ENCODE assay signal across 8 cellular contexts in the genomic region with DNA sequence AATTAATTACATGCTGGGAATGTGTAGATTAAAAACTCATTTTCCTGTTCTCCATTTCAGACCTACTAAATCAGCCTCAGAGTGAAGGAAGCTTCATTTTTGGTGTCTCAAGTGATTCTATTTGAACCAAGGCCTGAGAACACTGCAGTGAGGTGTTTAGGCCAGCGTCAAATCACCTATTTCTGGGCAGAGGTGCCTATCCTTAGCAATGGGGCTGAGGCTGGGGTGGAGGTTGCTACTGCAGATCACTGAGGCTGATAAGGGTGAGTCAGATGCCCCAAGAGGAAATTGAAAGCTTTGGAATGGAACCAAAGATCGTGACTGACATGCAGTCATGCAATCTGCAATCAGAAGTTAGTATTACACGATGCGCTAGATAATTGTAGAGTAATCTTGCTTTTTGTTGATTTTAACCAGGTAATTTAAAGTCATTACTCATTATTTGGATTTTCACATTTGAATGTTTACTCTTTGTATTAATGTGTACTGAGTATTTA. TPM values are rescaled to one million over a fixed set of nuclear protein-coding genes. Genes with fewer than 3 reads are reported as not detected.
DNase-seq lines count a peak whose midpoint lies in the region; ATAC-seq, FAIRE-seq and TF ChIP-seq lines count a peak whose summit lies in the region.

No MANE protein-coding gene starts in this region.

- no peak overlapping the region for H3K4me3 ChIP-seq in A549

- H3K27me3 Mint-ChIP-seq in activated naive CD8-positive, alpha-beta T cell treated with anti-CD3 and anti-CD28 coated beads, Interleukin-2, amount 10 ng/mL, durations not matched to agents 7 days and 5 days, result peaks cover 15% of the 10 kb centered on the region

- H3K4me1 Mint-ChIP-seq in activated naive CD8-positive, alpha-beta T cell treated with anti-CD3 and anti-CD28 coated beads, Interleukin-2, amount 10 ng/mL, durations not matched to agents 7 days and 5 days, result peaks cover 24% of the 10 kb centered on the region

- peak; percentile 81 to 83 for ATAC-seq in A549
- peak; percentile 73 for ATAC-seq in activated naive CD8-positive, alpha-beta T cell treated with anti-CD3 and anti-CD28 coated beads, Interleukin-2, amount 10 ng/mL, durations not matched to agents 7 days and 5 days (ENCODE audit: low read depth)

- no peaks in the 10 kb centered on the region for H3K9me3 ChIP-seq in A549

- TF ChIP-seq CTCF in A549 (IDR thresholded peaks at IDR 0.05), result no peak

- H3K4me3 Mint-ChIP-seq in activated naive CD8-positive, alpha-beta T cell treated with anti-CD3 and anti-CD28 coated beads, Interleukin-2, amount 10 ng/mL, durations not matched to agents 7 days and 5 days, result peak overlapping the region; percentile 38

- peak; percentile 91 to 92; a peak in 4 of 5 replicates for TF ChIP-seq EP300 in A549 (IDR thresholded peaks at IDR 0.05)

- H3K9me3 Mint-ChIP-seq in activated naive CD8-positive, alpha-beta T cell treated with anti-CD3 and anti-CD28 coated beads, Interleukin-2, amount 10 ng/mL, durations not matched to agents 7 days and 5 days, result peaks cover under 1% of the 10 kb centered on the region

- H3K27ac Mint-ChIP-seq in activated naive CD8-positive, alpha-beta T cell treated with anti-CD3 and anti-CD28 coated beads, Interleukin-2, amount 10 ng/mL, durations not matched to agents 7 days and 5 days, result peak overlapping the region; percentile 18

- H3K4me2 ChIP-seq in A549, result peak overlapping the region; percentile 73

- H3K4me1 ChIP-seq in A549, result peaks cover 69% of the 10 kb centered on the region

- FAIRE-seq in A549 (lab: Jason Lieb, UNC) (peak; percentile 92), HTR-8/SVneo (lab: Jason Lieb, UNC) (no peak), islet of Langerhans (lab: Jason Lieb, UNC) (peak; percentile 45)

- 1% methylated on average over 4 of the region's 4 CpGs for WGBS in A549 (ENCODE audit: missing lambda C conversion rate)

- peaks cover 6% of the 10 kb centered on the region for H3K36me3 Mint-ChIP-seq in activated naive CD8-positive, alpha-beta T cell treated with anti-CD3 and anti-CD28 coated beads, Interleukin-2, amount 10 ng/mL, durations not matched to agents 7 days and 5 days

- DNase-seq in A549 (ENCODE audit: low read depth in 1 of 2, low spot score in 1 of 2) (peak; percentile 93 to 99), HTR-8/SVneo (ENCODE audit: insufficient read length, low spot score) (peak; percentile 67), SKM-1 treated with dmso at 0.1 percent for 144 hours (lab: John Stamatoyannopoulos, UW; ENCODE audit: unreplicated experiment) (peak; percentile 29), NCI-H510A (lab: John Stamatoyannopoulos, UW) (no peak), NCI-H2227 (lab: John Stamatoyannopoulos, UW; ENCODE audit: unreplicated experiment) (no peak)
- peak; percentile 43 for DNase-seq in activated naive CD8-positive, alpha-beta T cell treated with anti-CD3 and anti-CD28 coated beads, Interleukin-2, amount 10 ng/mL, durations not matched to agents 7 days and 5 days
- DNase-seq in stimulated activated CD8-positive, alpha-beta memory T cell treated with anti-CD3 and anti-CD28 coated beads, Interleukin-12 subunit alpha, Interleukin-12 subunit beta, amount 100 ng/mL, for 1 hour (ENCODE audit: low read depth), result peak; percentile 28

- peak overlapping the region; percentile 95 to 98 for H3K27ac ChIP-seq in A549

- TF ChIP-seq RAD21 in A549 (conservative IDR thresholded peaks at IDR 0.05 in 1 of 2, IDR thresholded peaks at IDR 0.05 in 1 of 2), result peak; percentile 23 to 27; a peak in 3 of 5 replicates

- CTCF ChIA-PET in A549 (lab: Yijun Ruan, JAX), result interaction anchor here (0.7 to 10.8 kb wide), 12 partner anchors 12 to 162 kb away, joined by 3 to 155 read pairs (median 4); no protein-coding TSS in a partner anchor

- TF ChIP-seq POLR2A in A549 (IDR thresholded peaks at IDR 0.05; ENCODE audit: low read length), result no peak

- POLR2A ChIA-PET in A549 (lab: Yijun Ruan, JAX), result interaction anchor here (0.6 to 6.5 kb wide), 18 partner anchors 24 to 99 kb away, joined by 3 to 190 read pairs (median 6); partner anchors contain the start of genes EID3 and NFYB
- POLR2A ChIA-PET in activated naive CD8-positive, alpha-beta T cell treated with anti-CD3 and anti-CD28 coated beads, Interleukin-2, amount 10 ng/mL, durations not matched to agents 7 days and 5 days (lab: Charles Lee), result interaction anchor here (1.0 to 4.0 kb wide), 2 partner anchors 68 to 83 kb away, joined by 4 to 27 read pairs; partner anchors contain the start of gene EID3

TF ChIP-seq in A549, 52 proteins besides CTCF, POLR2A, EP300 and RAD21 (continues in another document):
- peak; percentile 55; the same call in 1 of the 2 replicates for TF ChIP-seq RARB (CRISPR knock-in tag; IDR thresholded peaks at IDR 0.05)
- no peak for TF ChIP-seq ESRRA (IDR thresholded peaks at IDR 0.05; ENCODE audit: borderline replicate concordance, low read length)
- TF ChIP-seq HOXA7 (CRISPR knock-in tag; IDR thresholded peaks at IDR 0.05), result 0 out of 2 replicates have a peak, but pooled peaks have one; percentile 33
- peak; percentile 8; the same call in 1 of the 2 replicates for TF ChIP-seq ZNF302 (CRISPR knock-in tag; IDR thresholded peaks at IDR 0.05)
- TF ChIP-seq, protein P1, sequence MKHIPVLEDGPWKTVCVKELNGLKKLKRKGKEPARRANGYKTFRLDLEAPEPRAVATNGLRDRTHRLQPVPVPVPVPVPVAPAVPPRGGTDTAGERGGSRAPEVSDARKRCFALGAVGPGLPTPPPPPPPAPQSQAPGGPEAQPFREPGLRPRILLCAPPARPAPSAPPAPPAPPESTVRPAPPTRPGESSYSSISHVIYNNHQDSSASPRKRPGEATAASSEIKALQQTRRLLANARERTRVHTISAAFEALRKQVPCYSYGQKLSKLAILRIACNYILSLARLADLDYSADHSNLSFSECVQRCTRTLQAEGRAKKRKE (CRISPR knock-in tag; IDR thresholded peaks at IDR 0.05; ENCODE audit: low read depth), result peak; percentile 17; the same call in 1 of the 2 replicates
- no peak for TF ChIP-seq MYC (IDR thresholded peaks at IDR 0.05; ENCODE audit: borderline replicate concordance, low read length)
- peak; percentile 72 for TF ChIP-seq HOXB5 (CRISPR knock-in tag; IDR thresholded peaks at IDR 0.05)
- no peak for TF ChIP-seq SREBF2 (IDR thresholded peaks at IDR 0.05)
- peak; percentile 89 for TF ChIP-seq FOSL2 (IDR thresholded peaks at IDR 0.05)
- TF ChIP-seq FOSL2 (CRISPR knock-in tag; IDR thresholded peaks at IDR 0.05), result peak; percentile 97
- no peak for TF ChIP-seq KDM5A (IDR thresholded peaks at IDR 0.05)
- peak; percentile 99 for TF ChIP-seq GATA3 (IDR thresholded peaks at IDR 0.05; ENCODE audit: borderline replicate concordance)
- TF ChIP-seq POLR2AphosphoS2 (conservative IDR thresholded peaks at IDR 0.05; ENCODE audit: low read length), result no peak
- no peak for TF ChIP-seq PHF8 (IDR thresholded peaks at IDR 0.05; ENCODE audit: borderline replicate concordance, low read depth)
- peak; percentile 71; the same call in 1 of the 3 replicates for TF ChIP-seq BCL3 (IDR thresholded peaks at IDR 0.05)
- no peak for TF ChIP-seq RNF2 (IDR thresholded peaks at IDR 0.05; ENCODE audit: borderline replicate concordance, low read depth)
- no peak for TF ChIP-seq MAZ (IDR thresholded peaks at IDR 0.05; ENCODE audit: borderline replicate concordance, low read depth, low read length)
- no peak for TF ChIP-seq USF2 (IDR thresholded peaks at IDR 0.05)
- 0 out of 2 replicates have a peak, but pooled peaks have one; percentile 52 for TF ChIP-seq HOXB13 (CRISPR knock-in tag; IDR thresholded peaks at IDR 0.05; ENCODE audit: low read depth)
- TF ChIP-seq JUNB (IDR thresholded peaks at IDR 0.05), result peak; percentile 79; the same call in 1 of the 2 replicates
- no peak for TF ChIP-seq CBX8 (IDR thresholded peaks at IDR 0.05)
- TF ChIP-seq, protein P2, sequence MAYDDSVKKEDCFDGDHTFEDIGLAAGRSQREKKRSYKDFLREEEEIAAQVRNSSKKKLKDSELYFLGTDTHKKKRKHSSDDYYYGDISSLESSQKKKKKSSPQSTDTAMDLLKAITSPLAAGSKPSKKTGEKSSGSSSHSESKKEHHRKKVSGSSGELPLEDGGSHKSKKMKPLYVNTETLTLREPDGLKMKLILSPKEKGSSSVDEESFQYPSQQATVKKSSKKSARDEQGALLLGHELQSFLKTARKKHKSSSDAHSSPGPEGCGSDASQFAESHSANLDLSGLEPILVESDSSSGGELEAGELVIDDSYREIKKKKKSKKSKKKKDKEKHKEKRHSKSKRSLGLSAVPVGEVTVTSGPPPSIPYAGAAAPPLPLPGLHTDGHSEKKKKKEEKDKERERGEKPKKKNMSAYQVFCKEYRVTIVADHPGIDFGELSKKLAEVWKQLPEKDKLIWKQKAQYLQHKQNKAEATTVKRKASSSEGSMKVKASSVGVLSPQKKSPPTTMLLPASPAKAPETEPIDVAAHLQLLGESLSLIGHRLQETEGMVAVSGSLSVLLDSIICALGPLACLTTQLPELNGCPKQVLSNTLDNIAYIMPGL (CRISPR knock-in tag; IDR thresholded peaks at IDR 0.05; ENCODE audit: borderline replicate concordance), result no peak

RNA-seq across cellular contexts. Expression of gene TXNRD1, which starts 4.4 kb away (rescaled TPM):
- 1,230 and 1,348 TPM in 2 replicates for polyA plus RNA-seq in A549 (2011; rRNA removed)
- 1,014 and 1,157 TPM in 2 replicates for polyA plus RNA-seq in A549 (2012; cell fraction: cytosol; rRNA removed)
- polyA plus RNA-seq in A549 (2012; cell fraction: nucleus; rRNA removed), result 1,072 and 1,429 TPM in 2 replicates
- polyA plus RNA-seq in A549 (2017; fragmentation: RNase III; extraction: RNeasy Plus Mini Kit Qiagen cat#74134 plus additional on column Dnase treatment), result 820 to 990 TPM (median 899 TPM) in 3 replicates
- 1,720 and 1,870 TPM in 2 replicates for polyA minus RNA-seq in A549 (2011; rRNA and poly(A)+ RNA removed)
- total RNA-seq in activated naive CD8-positive, alpha-beta T cell treated with anti-CD3 and anti-CD28 coated beads, Interleukin-2, amount 10 ng/mL, durations not matched to agents 7 days and 5 days, result 10 to 100 TPM; 89.0 to 89.5 TPM

Comparison
In these comparisons a context has a peak if more than half of its experiments do, and no peak if none do; other contexts are left out.
1. DNase-seq: peak in A549 (2 of 2), HTR-8/SVneo (single experiment), SKM-1 treated with dmso at 0.1 percent for 144 hours (single experiment), activated naive CD8-positive, alpha-beta T cell treated with anti-CD3 and anti-CD28 coated beads, Interleukin-2, amount 10 ng/mL, durations not matched to agents 7 days and 5 days (single experiment) and stimulated activated CD8-positive, alpha-beta memory T cell treated with anti-CD3 and anti-CD28 coated beads, Interleukin-12 subunit alpha, Interleukin-12 subunit beta, amount 100 ng/mL, for 1 hour (single experiment); none in NCI-H510A (single experiment) and NCI-H2227 (single experiment).